9 cellular contexts compared by ENCODE assay signal in genomic region chr20:50381771-50382593, GRCh38.
DNase-seq lines count a peak whose midpoint lies in the region; ATAC-seq and TF ChIP-seq lines count a peak whose summit lies in the region.
"Had no signal": no experiment of that assay in that cellular context is flagged by ENCODE, and none has a peak within 500 bp of the region (broad histone marks: within the 10 kb centered on the region; RNA-seq: fewer than 3 reads in every experiment).

No MANE protein-coding gene starts in this region.

- WGBS in lower leg skin, 2 donors = 72 to 77% methylated on average over 13 of the region's 13 CpGs

- H3K4me1 ChIP-seq in Karpas-422 (ENCODE audit: low read length) = no peaks in the 10 kb centered on the region

- H3K36me3 ChIP-seq in Karpas-422 (ENCODE audit: insufficient read depth, low read length) = no peaks in the 10 kb centered on the region

- H3K27ac ChIP-seq in C4-2B (peak overlapping the region; percentile 16), Karpas-422 (ENCODE audit: low read length) (no peak overlapping the region)

- H3K27me3 Mint-ChIP-seq in activated T-cell treated with anti-CD3 and anti-CD28 coated beads, Interleukin-2, amount 50 U/mL, for 72 hours (ENCODE audit: low read depth) = no peaks in the 10 kb centered on the region
- peaks cover 26 to 58% (median 54%) of the 10 kb centered on the region in 3 donors for H3K27me3 Mint-ChIP-seq in naive B cell

- H3K9me3 ChIP-seq in Karpas-422 (ENCODE audit: low read length) = no peaks in the 10 kb centered on the region

- TF ChIP-seq POLR2A in lower leg skin (IDR thresholded peaks at IDR 0.05) (no peak), erythroblast (IDR thresholded peaks at IDR 0.05; ENCODE audit: low read length) (no peak)

- TF ChIP-seq CTCF in C4-2B (conservative IDR thresholded peaks at IDR 0.05) (no peak), lower leg skin (IDR thresholded peaks at IDR 0.05) (no peak)

- no peaks in the 10 kb centered on the region for H3K27me3 ChIP-seq in Karpas-422 (ENCODE audit: low read length)

- ATAC-seq in activated T-cell treated with anti-CD3 and anti-CD28 coated beads, Interleukin-2, amount 50 U/mL, for 72 hours (replicated peaks in 1 of 2) = peak in 1 of 2 donors; percentile 42
- ATAC-seq in naive B cell (ENCODE audit: low read depth in 2 of 2) = peak; percentile 63 to 66
- no peak for ATAC-seq in SK-N-SH treated with all-trans-retinoic acid at 6 μM for 48 hours
- ATAC-seq in HG02852 (IDR thresholded peaks at IDR 0.05; ENCODE audit: unreplicated experiment) = no peak

- no peak overlapping the region for H3K9ac ChIP-seq in Karpas-422 (ENCODE audit: low read length)

- H3K79me2 ChIP-seq in Karpas-422 (ENCODE audit: low read length) = no peaks in the 10 kb centered on the region

- H3K4me3 Mint-ChIP-seq in activated T-cell treated with anti-CD3 and anti-CD28 coated beads, Interleukin-2, amount 50 U/mL, for 72 hours = peak overlapping the region; percentile 56 to 68
- peak overlapping the region; percentile 53 to 87 (median 80) for H3K4me3 Mint-ChIP-seq in naive B cell

- intact Hi-C loops in lower leg skin (cut with DNase I; ENCODE audit: low total_unique reads) = no loop called here

- no peak for DNase-seq in Karpas-422
- peak; percentile 25 to 27 for DNase-seq in activated T-cell treated with anti-CD3 and anti-CD28 coated beads, Interleukin-2, amount 50 U/mL, for 72 hours
- DNase-seq in naive B cell = peak; percentile 9
- no peak for DNase-seq in lower leg skin (ENCODE audit: low spot score in 2 of 2)
- no peak for DNase-seq in erythroblast (lab: John Stamatoyannopoulos, UW)
- DNase-seq: T1000 had no signal

- H3K4me1 Mint-ChIP-seq in activated T-cell treated with anti-CD3 and anti-CD28 coated beads, Interleukin-2, amount 50 U/mL, for 72 hours (ENCODE audit: low read depth) = peaks cover 64% of the 10 kb centered on the region
- peaks cover 10 to 36% (median 25%) of the 10 kb centered on the region in 3 donors for H3K4me1 Mint-ChIP-seq in naive B cell

- H3K36me3 Mint-ChIP-seq in activated T-cell treated with anti-CD3 and anti-CD28 coated beads, Interleukin-2, amount 50 U/mL, for 72 hours (ENCODE audit: insufficient read depth in 2 of 2) = no peaks in the 10 kb centered on the region
- peaks cover 0 to 11% of the 10 kb centered on the region in 2 donors for H3K36me3 Mint-ChIP-seq in naive B cell

- H3K4me3 ChIP-seq in Karpas-422 (ENCODE audit: low read length) = no peak overlapping the region
- no peak overlapping the region for H3K4me3 ChIP-seq in lower leg skin (ENCODE audit: low read depth, poor library complexity, severe bottlenecking)

- H4K20me1 ChIP-seq in Karpas-422 (ENCODE audit: insufficient read depth, low read depth, low read length) = no peaks in the 10 kb centered on the region

- H3K9me2 ChIP-seq in Karpas-422 (replicated peaks; ENCODE audit: insufficient read depth, low read length) = no peaks in the 10 kb centered on the region

- peak overlapping the region; percentile 69 for H3K27ac Mint-ChIP-seq in activated T-cell treated with anti-CD3 and anti-CD28 coated beads, Interleukin-2, amount 50 U/mL, for 72 hours
- peak overlapping the region in 3 of 6 donors; percentile 9 to 77 (median 20) for H3K27ac Mint-ChIP-seq in naive B cell

- no peak overlapping the region for H3K4me2 ChIP-seq in Karpas-422 (ENCODE audit: low read depth, low read length, poor library complexity, severe bottlenecking)

- H3K9me3 Mint-ChIP-seq in activated T-cell treated with anti-CD3 and anti-CD28 coated beads, Interleukin-2, amount 50 U/mL, for 72 hours = no peaks in the 10 kb centered on the region
- peaks cover 0 to 4% (median 2%) of the 10 kb centered on the region in 7 donors for H3K9me3 Mint-ChIP-seq in naive B cell

- H2AFZ ChIP-seq in Karpas-422 (ENCODE audit: low read length) = peak overlapping the region; percentile 26; the same call in 1 of the 2 replicates

TF ChIP-seq in SK-N-SH treated with all-trans-retinoic acid at 6 μM for 48 hours, 23 proteins besides CTCF, POLR2A, EP300 and RAD21:
- no peak for TF ChIP-seq GLIS3 (CRISPR knock-in tag; IDR thresholded peaks at IDR 0.05)
- TF ChIP-seq RARB (CRISPR knock-in tag; IDR thresholded peaks at IDR 0.05) = no peak
- no peak for TF ChIP-seq ZFP30 (CRISPR knock-in tag; IDR thresholded peaks at IDR 0.05)
- no peak for TF ChIP-seq ISL1 (CRISPR knock-in tag; IDR thresholded peaks at IDR 0.05)
- TF ChIP-seq PPARA (CRISPR knock-in tag; IDR thresholded peaks at IDR 0.05; ENCODE audit: borderline replicate concordance) = no peak
- no peak for TF ChIP-seq OSR1 (CRISPR knock-in tag; IDR thresholded peaks at IDR 0.05)
- TF ChIP-seq CSRNP3 (CRISPR knock-in tag; IDR thresholded peaks at IDR 0.05) = no peak
TF ChIP-seq in SK-N-SH treated with all-trans-retinoic acid at 6 μM for 48 hours: peak in this region for 0.

Comparison
In these comparisons a context has a peak if more than half of its experiments do, and no peak if none do; other contexts are left out.
1. DNase-seq: peak in activated T-cell treated with anti-CD3 and anti-CD28 coated beads, Interleukin-2, amount 50 U/mL, for 72 hours (2 of 2) and naive B cell (single experiment); none in Karpas-422 (single experiment), lower leg skin (0 of 2) and erythroblast (0 of 2).
2. ATAC-seq: peak in naive B cell (2 of 2); none in SK-N-SH treated with all-trans-retinoic acid at 6 μM for 48 hours (single experiment) and HG02852 (single experiment).